In genomic region chr21:34887729-34888568, GRCh38 we compare ENCODE assay signal across 1 cellular context.
TF ChIP-seq lines count a peak whose summit lies in the region.

No MANE protein-coding gene starts in this region.

TF ChIP-seq in HEK293, 187 proteins besides CTCF, POLR2A, EP300 and RAD21 (continued from another document and continues in another):
- TF ChIP-seq ZBTB44 (tag by site-specific recombination; IDR thresholded peaks at IDR 0.05) (no peak), OSR2 (tag by site-specific recombination; IDR thresholded peaks at IDR 0.05) (peak; percentile 94), BCL11B (tag by site-specific recombination; IDR thresholded peaks at IDR 0.05; ENCODE audit: low read depth) (no peak), ZNF37A (tag by site-specific recombination; IDR thresholded peaks at IDR 0.05) (no peak), ZNF335 (tag by site-specific recombination; conservative IDR thresholded peaks at IDR 0.05) (peak; percentile 97), ZNF658 (tag by site-specific recombination; IDR thresholded peaks at IDR 0.05) (no peak), SP7 (tag by site-specific recombination; IDR thresholded peaks at IDR 0.05) (peak; percentile 92), ZNF350 (tag by site-specific recombination; IDR thresholded peaks at IDR 0.05) (no peak), ZFP3 (tag by site-specific recombination; IDR thresholded peaks at IDR 0.05; ENCODE audit: low read depth) (no peak), ZNF175 (tag by site-specific recombination; IDR thresholded peaks at IDR 0.05) (no peak), ZNF548 (tag by site-specific recombination; IDR thresholded peaks at IDR 0.05) (no peak), ZNF121 (tag by site-specific recombination; IDR thresholded peaks at IDR 0.05) (peak; percentile 34; the same call in 1 of the 2 replicates), ZFP41 (tag by site-specific recombination; IDR thresholded peaks at IDR 0.05; ENCODE audit: borderline replicate concordance) (no peak), ZNF707 (tag by site-specific recombination; IDR thresholded peaks at IDR 0.05) (no peak), ZBTB8A (tag by site-specific recombination; IDR thresholded peaks at IDR 0.05) (no peak), ZNF155 (tag by site-specific recombination; IDR thresholded peaks at IDR 0.05) (no peak), ATF2 (tag by site-specific recombination; IDR thresholded peaks at IDR 0.05; ENCODE audit: low read depth) (no peak), YY1 (tag by site-specific recombination; IDR thresholded peaks at IDR 0.05) (no peak), ZSCAN16 (tag by site-specific recombination; IDR thresholded peaks at IDR 0.05) (no peak), RBAK (tag by site-specific recombination; IDR thresholded peaks at IDR 0.05) (no peak), ZNF157 (tag by site-specific recombination; IDR thresholded peaks at IDR 0.05) (0 out of 2 replicates have a peak, but pooled peaks have one; percentile 17), ZNF549 (tag by site-specific recombination; IDR thresholded peaks at IDR 0.05) (no peak), ZNF48 (tag by site-specific recombination; IDR thresholded peaks at IDR 0.05) (no peak), ZNF2 (tag by site-specific recombination; IDR thresholded peaks at IDR 0.05) (peak; percentile 86), ZNF560 (tag by site-specific recombination; IDR thresholded peaks at IDR 0.05; ENCODE audit: borderline replicate concordance) (no peak), ZNF473 (tag by site-specific recombination; IDR thresholded peaks at IDR 0.05) (no peak), ZNF239 (tag by site-specific recombination; IDR thresholded peaks at IDR 0.05) (no peak), ZNF341 (tag by site-specific recombination; IDR thresholded peaks at IDR 0.05; ENCODE audit: low read depth) (peak; percentile 28; the same call in 1 of the 2 replicates), ZNF146 (tag by site-specific recombination; IDR thresholded peaks at IDR 0.05) (no peak), ZNF530 (tag by site-specific recombination; IDR thresholded peaks at IDR 0.05; ENCODE audit: low read depth) (no peak), ZNF169 (tag by site-specific recombination; IDR thresholded peaks at IDR 0.05) (no peak), ZNF776 (tag by site-specific recombination; IDR thresholded peaks at IDR 0.05; ENCODE audit: borderline replicate concordance) (no peak), ZNF670 (tag by site-specific recombination; IDR thresholded peaks at IDR 0.05; ENCODE audit: low read depth) (no peak), GLIS1 (tag by site-specific recombination; IDR thresholded peaks at IDR 0.05) (peak; percentile 74), EGR2 (tag by site-specific recombination; IDR thresholded peaks at IDR 0.05; ENCODE audit: low read depth) (peak; percentile 92), ZNF248 (tag by site-specific recombination; IDR thresholded peaks at IDR 0.05) (no peak), ZNF747 (tag by site-specific recombination; IDR thresholded peaks at IDR 0.05) (no peak), ZNF19 (tag by site-specific recombination; IDR thresholded peaks at IDR 0.05; ENCODE audit: low read depth) (no peak), KLF7 (tag by site-specific recombination; IDR thresholded peaks at IDR 0.05; ENCODE audit: borderline replicate concordance) (no peak), ZNF211 (tag by site-specific recombination; IDR thresholded peaks at IDR 0.05; ENCODE audit: low read depth) (no peak), PRDM1 (tag by site-specific recombination; IDR thresholded peaks at IDR 0.05) (peak; percentile 97), ZNF558 (tag by site-specific recombination; IDR thresholded peaks at IDR 0.05) (no peak), SCRT2 (tag by site-specific recombination; IDR thresholded peaks at IDR 0.05) (peak; percentile 82), ZNF184 (tag by site-specific recombination; IDR thresholded peaks at IDR 0.05) (no peak), ZNF133 (tag by site-specific recombination; IDR thresholded peaks at IDR 0.05) (no peak; the same call in none of the 2 replicates), ZNF10 (tag by site-specific recombination; IDR thresholded peaks at IDR 0.05) (peak; percentile 58; the same call in 1 of the 2 replicates), KLF8 (tag by site-specific recombination; IDR thresholded peaks at IDR 0.05) (peak; percentile 58)
- TF ChIP-seq, protein P1, sequence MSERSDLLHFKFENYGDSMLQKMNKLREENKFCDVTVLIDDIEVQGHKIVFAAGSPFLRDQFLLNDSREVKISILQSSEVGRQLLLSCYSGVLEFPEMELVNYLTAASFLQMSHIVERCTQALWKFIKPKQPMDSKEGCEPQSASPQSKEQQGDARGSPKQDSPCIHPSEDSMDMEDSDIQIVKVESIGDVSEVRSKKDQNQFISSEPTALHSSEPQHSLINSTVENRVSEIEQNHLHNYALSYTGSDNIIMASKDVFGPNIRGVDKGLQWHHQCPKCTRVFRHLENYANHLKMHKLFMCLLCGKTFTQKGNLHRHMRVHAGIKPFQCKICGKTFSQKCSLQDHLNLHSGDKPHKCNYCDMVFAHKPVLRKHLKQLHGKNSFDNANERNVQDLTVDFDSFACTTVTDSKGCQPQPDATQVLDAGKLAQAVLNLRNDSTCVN (tag by site-specific recombination; optimal IDR thresholded peaks at IDR 0.05), result peak; percentile 97
- TF ChIP-seq, protein P2, sequence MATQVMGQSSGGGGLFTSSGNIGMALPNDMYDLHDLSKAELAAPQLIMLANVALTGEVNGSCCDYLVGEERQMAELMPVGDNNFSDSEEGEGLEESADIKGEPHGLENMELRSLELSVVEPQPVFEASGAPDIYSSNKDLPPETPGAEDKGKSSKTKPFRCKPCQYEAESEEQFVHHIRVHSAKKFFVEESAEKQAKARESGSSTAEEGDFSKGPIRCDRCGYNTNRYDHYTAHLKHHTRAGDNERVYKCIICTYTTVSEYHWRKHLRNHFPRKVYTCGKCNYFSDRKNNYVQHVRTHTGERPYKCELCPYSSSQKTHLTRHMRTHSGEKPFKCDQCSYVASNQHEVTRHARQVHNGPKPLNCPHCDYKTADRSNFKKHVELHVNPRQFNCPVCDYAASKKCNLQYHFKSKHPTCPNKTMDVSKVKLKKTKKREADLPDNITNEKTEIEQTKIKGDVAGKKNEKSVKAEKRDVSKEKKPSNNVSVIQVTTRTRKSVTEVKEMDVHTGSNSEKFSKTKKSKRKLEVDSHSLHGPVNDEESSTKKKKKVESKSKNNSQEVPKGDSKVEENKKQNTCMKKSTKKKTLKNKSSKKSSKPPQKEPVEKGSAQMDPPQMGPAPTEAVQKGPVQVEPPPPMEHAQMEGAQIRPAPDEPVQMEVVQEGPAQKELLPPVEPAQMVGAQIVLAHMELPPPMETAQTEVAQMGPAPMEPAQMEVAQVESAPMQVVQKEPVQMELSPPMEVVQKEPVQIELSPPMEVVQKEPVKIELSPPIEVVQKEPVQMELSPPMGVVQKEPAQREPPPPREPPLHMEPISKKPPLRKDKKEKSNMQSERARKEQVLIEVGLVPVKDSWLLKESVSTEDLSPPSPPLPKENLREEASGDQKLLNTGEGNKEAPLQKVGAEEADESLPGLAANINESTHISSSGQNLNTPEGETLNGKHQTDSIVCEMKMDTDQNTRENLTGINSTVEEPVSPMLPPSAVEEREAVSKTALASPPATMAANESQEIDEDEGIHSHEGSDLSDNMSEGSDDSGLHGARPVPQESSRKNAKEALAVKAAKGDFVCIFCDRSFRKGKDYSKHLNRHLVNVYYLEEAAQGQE (tag by site-specific recombination; IDR thresholded peaks at IDR 0.05), result no peak
- TF ChIP-seq, protein P3, sequence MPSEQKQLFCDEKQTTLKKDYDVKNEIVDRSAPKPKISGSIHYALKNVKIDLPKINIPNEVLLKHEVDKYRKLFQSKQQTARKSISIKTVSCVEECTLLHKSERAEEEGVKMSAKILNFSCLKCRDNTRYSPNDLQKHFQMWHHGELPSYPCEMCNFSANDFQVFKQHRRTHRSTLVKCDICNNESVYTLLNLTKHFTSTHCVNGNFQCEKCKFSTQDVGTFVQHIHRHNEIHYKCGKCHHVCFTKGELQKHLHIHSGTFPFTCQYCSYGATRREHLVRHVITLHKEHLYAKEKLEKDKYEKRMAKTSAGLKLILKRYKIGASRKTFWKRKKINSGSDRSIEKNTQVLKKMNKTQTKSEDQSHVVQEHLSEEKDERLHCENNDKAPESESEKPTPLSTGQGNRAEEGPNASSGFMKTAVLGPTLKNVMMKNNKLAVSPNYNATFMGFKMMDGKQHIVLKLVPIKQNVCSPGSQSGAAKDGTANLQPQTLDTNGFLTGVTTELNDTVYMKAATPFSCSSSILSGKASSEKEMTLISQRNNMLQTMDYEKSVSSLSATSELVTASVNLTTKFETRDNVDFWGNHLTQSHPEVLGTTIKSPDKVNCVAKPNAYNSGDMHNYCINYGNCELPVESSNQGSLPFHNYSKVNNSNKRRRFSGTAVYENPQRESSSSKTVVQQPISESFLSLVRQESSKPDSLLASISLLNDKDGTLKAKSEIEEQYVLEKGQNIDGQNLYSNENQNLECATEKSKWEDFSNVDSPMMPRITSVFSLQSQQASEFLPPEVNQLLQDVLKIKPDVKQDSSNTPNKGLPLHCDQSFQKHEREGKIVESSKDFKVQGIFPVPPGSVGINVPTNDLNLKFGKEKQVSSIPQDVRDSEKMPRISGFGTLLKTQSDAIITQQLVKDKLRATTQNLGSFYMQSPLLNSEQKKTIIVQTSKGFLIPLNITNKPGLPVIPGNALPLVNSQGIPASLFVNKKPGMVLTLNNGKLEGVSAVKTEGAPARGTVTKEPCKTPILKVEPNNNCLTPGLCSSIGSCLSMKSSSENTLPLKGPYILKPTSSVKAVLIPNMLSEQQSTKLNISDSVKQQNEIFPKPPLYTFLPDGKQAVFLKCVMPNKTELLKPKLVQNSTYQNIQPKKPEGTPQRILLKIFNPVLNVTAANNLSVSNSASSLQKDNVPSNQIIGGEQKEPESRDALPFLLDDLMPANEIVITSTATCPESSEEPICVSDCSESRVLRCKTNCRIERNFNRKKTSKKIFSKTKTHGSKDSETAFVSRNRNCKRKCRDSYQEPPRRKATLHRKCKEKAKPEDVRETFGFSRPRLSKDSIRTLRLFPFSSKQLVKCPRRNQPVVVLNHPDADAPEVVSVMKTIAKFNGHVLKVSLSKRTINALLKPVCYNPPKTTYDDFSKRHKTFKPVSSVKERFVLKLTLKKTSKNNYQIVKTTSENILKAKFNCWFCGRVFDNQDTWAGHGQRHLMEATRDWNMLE (tag by site-specific recombination; conservative IDR thresholded peaks at IDR 0.05; ENCODE audit: low read depth), result no peak
- TF ChIP-seq, protein P4, sequence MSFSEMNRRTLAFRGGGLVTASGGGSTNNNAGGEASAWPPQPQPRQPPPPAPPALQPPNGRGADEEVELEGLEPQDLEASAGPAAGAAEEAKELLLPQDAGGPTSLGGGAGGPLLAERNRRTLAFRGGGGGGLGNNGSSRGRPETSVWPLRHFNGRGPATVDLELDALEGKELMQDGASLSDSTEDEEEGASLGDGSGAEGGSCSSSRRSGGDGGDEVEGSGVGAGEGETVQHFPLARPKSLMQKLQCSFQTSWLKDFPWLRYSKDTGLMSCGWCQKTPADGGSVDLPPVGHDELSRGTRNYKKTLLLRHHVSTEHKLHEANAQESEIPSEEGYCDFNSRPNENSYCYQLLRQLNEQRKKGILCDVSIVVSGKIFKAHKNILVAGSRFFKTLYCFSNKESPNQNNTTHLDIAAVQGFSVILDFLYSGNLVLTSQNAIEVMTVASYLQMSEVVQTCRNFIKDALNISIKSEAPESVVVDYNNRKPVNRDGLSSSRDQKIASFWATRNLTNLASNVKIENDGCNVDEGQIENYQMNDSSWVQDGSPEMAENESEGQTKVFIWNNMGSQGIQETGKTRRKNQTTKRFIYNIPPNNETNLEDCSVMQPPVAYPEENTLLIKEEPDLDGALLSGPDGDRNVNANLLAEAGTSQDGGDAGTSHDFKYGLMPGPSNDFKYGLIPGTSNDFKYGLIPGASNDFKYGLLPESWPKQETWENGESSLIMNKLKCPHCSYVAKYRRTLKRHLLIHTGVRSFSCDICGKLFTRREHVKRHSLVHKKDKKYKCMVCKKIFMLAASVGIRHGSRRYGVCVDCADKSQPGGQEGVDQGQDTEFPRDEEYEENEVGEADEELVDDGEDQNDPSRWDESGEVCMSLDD (tag by site-specific recombination; IDR thresholded peaks at IDR 0.05), result no peak; the same call in 1 of the 2 replicates
- TF ChIP-seq, protein P5, sequence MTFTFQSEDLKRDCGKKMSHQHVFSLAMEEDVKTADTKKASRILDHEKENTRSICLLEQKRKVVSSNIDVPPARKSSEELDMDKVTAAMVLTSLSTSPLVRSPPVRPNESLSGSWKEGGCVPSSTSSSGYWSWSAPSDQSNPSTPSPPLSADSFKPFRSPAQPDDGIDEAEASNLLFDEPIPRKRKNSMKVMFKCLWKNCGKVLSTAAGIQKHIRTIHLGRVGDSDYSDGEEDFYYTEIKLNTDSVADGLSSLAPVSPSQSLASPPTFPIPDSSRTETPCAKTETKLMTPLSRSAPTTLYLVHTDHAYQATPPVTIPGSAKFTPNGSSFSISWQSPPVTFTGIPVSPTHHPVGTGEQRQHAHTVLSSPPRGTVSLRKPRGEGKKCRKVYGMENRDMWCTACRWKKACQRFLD (tag by site-specific recombination; IDR thresholded peaks at IDR 0.05), result no peak
- TF ChIP-seq, protein P6, sequence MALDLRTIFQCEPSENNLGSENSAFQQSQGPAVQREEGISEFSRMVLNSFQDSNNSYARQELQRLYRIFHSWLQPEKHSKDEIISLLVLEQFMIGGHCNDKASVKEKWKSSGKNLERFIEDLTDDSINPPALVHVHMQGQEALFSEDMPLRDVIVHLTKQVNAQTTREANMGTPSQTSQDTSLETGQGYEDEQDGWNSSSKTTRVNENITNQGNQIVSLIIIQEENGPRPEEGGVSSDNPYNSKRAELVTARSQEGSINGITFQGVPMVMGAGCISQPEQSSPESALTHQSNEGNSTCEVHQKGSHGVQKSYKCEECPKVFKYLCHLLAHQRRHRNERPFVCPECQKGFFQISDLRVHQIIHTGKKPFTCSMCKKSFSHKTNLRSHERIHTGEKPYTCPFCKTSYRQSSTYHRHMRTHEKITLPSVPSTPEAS (tag by site-specific recombination; IDR thresholded peaks at IDR 0.05), result peak; percentile 89
